Comparison of ENCODE assay signal across 1 cellular context in the genomic region with DNA sequence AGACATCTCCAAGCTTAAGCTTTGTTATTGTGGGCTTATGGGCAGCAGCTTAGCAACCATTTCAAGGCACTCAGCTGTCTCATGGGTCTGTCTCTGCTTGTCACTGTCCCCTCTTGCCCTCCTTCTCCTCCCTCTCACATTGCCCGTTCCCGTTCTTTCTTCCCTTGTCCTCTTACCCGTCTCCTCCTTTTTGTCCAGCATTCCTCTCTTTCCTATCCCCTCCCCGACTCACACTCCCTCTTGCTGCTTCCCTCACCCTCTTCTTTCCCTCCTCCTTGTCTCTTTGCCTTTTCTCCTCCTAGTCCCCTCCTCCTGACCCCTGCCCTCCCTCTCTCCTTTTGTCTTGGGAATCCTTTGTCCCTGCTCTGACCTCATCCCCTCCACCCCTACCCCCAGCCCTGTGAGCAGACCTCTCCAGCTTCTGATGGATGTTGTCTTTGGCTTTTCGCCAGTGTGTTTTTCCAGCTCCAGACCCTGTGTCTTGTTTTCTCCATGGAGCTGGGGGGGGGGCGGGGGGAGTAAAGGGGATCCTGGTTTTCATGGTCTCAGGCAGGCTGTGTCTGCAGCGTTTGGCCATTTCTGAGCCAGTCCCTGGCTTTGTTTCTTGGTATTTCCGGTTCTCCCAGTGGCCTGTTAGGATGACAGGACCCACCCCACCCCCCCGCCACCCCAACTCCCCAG.
TF ChIP-seq lines count a peak whose summit lies in the region.

No MANE protein-coding gene starts in this region.

TF ChIP-seq in HepG2, 621 proteins besides CTCF, POLR2A, EP300 and RAD21 (continues in another document):
- TF ChIP-seq NFIC (IDR thresholded peaks at IDR 0.05; ENCODE audit: low read length) (peak; percentile 53; the same call in 1 of the 2 replicates), LCORL (IDR thresholded peaks at IDR 0.05) (no peak), LCORL (CRISPR knock-in tag; IDR thresholded peaks at IDR 0.05) (peak; percentile 48; the same call in 1 of the 2 replicates), ZBTB1 (CRISPR knock-in tag; IDR thresholded peaks at IDR 0.05; ENCODE audit: borderline replicate concordance) (no peak), HES4 (CRISPR knock-in tag; IDR thresholded peaks at IDR 0.05; ENCODE audit: borderline replicate concordance) (no peak), GABPB1 (CRISPR knock-in tag; IDR thresholded peaks at IDR 0.05) (no peak), NR2F6 (IDR thresholded peaks at IDR 0.05) (peak; percentile 27; the same call in 1 of the 2 replicates), NR2F6 (CRISPR knock-in tag; IDR thresholded peaks at IDR 0.05) (peak; percentile 51), SIN3B (IDR thresholded peaks at IDR 0.05; ENCODE audit: low read length) (no peak), ZNF530 (CRISPR knock-in tag; IDR thresholded peaks at IDR 0.05; ENCODE audit: low read depth) (no peak), FOXA1 (IDR thresholded peaks at IDR 0.05) (no peak), FOXA1 (CRISPR knock-in tag; IDR thresholded peaks at IDR 0.05) (peak; percentile 24; the same call in 1 of the 2 replicates), ZFP1 (CRISPR knock-in tag; IDR thresholded peaks at IDR 0.05) (no peak), KDM6A (CRISPR knock-in tag; IDR thresholded peaks at IDR 0.05; ENCODE audit: low read depth) (no peak), REXO4 (CRISPR knock-in tag; IDR thresholded peaks at IDR 0.05; ENCODE audit: borderline replicate concordance) (no peak), FOXA3 (CRISPR knock-in tag; IDR thresholded peaks at IDR 0.05) (peak; percentile 60), CCAR2 (optimal IDR thresholded peaks at IDR 0.05; ENCODE audit: low read depth, low read length) (no peak), SRSF9 (IDR thresholded peaks at IDR 0.05; ENCODE audit: borderline replicate concordance, insufficient read depth, low read depth, low read length, poor library complexity, severe bottlenecking) (no peak), FOXK1 (CRISPR knock-in tag; IDR thresholded peaks at IDR 0.05; ENCODE audit: borderline replicate concordance, low read depth) (no peak), NCOR1 (IDR thresholded peaks at IDR 0.05; ENCODE audit: borderline replicate concordance, low read length) (peak; percentile 35; the same call in 1 of the 2 replicates), CENPX (CRISPR knock-in tag; IDR thresholded peaks at IDR 0.05) (no peak), ZSCAN25 (CRISPR knock-in tag; IDR thresholded peaks at IDR 0.05) (peak; percentile 90; the same call in 1 of the 2 replicates), SRF (IDR thresholded peaks at IDR 0.05; ENCODE audit: low read depth, low read length) (no peak), RARA (CRISPR knock-in tag; IDR thresholded peaks at IDR 0.05) (peak; percentile 90), JARID2 (CRISPR knock-in tag; IDR thresholded peaks at IDR 0.05; ENCODE audit: insufficient replicate concordance) (no peak), MYNN (CRISPR knock-in tag; IDR thresholded peaks at IDR 0.05; ENCODE audit: low read depth) (no peak), KAT8 (CRISPR knock-in tag; IDR thresholded peaks at IDR 0.05) (no peak), BCL6 (CRISPR knock-in tag; IDR thresholded peaks at IDR 0.05) (peak; percentile 87), ZNF747 (CRISPR knock-in tag; IDR thresholded peaks at IDR 0.05; ENCODE audit: borderline replicate concordance) (no peak), ZFP37 (CRISPR knock-in tag; IDR thresholded peaks at IDR 0.05; ENCODE audit: borderline replicate concordance) (no peak), SOX6 (IDR thresholded peaks at IDR 0.05) (no peak), SOX6 (CRISPR knock-in tag; IDR thresholded peaks at IDR 0.05) (peak; percentile 91), CREB1 (IDR thresholded peaks at IDR 0.05) (no peak), CREB1 (CRISPR knock-in tag; IDR thresholded peaks at IDR 0.05) (no peak), TARDBP (CRISPR knock-in tag; IDR thresholded peaks at IDR 0.05) (no peak), SOX13 (IDR thresholded peaks at IDR 0.05) (peak; percentile 66; the same call in 1 of the 2 replicates), SOX13 (CRISPR knock-in tag; conservative IDR thresholded peaks at IDR 0.05 in 1 of 2, IDR thresholded peaks at IDR 0.05 in 1 of 2) (peak in 1 of 2 experiments; percentile 90; a peak in 2 of 4 replicates), TP53 (CRISPR knock-in tag; conservative IDR thresholded peaks at IDR 0.05) (no peak), RFXANK (CRISPR knock-in tag; IDR thresholded peaks at IDR 0.05) (no peak), CC2D1A (CRISPR knock-in tag; IDR thresholded peaks at IDR 0.05) (no peak), SOX5 (CRISPR knock-in tag; IDR thresholded peaks at IDR 0.05; ENCODE audit: borderline replicate concordance) (peak; percentile 84), RXRB (CRISPR knock-in tag; IDR thresholded peaks at IDR 0.05; ENCODE audit: borderline replicate concordance) (peak; percentile 72; the same call in 1 of the 2 replicates), SAP130 (CRISPR knock-in tag; IDR thresholded peaks at IDR 0.05; ENCODE audit: low read depth) (0 out of 2 replicates have a peak, but pooled peaks have one; percentile 11), REL (CRISPR knock-in tag; conservative IDR thresholded peaks at IDR 0.05) (no peak), SMAD1 (CRISPR knock-in tag; IDR thresholded peaks at IDR 0.05; ENCODE audit: borderline replicate concordance, low read depth) (no peak), ZNF746 (CRISPR knock-in tag; IDR thresholded peaks at IDR 0.05) (peak; percentile 66; the same call in 1 of the 2 replicates), TEAD3 (CRISPR knock-in tag; optimal IDR thresholded peaks at IDR 0.05; ENCODE audit: borderline replicate concordance) (peak; percentile 9), ZFP36L1 (CRISPR knock-in tag; IDR thresholded peaks at IDR 0.05) (no peak), ZNF354B (CRISPR knock-in tag; IDR thresholded peaks at IDR 0.05) (no peak), NR2C2 (CRISPR knock-in tag; IDR thresholded peaks at IDR 0.05; ENCODE audit: borderline replicate concordance) (0 out of 2 replicates have a peak, but pooled peaks have one; percentile 41), CHD2 (IDR thresholded peaks at IDR 0.05; ENCODE audit: low read depth, low read length) (no peak), SALL1 (CRISPR knock-in tag; IDR thresholded peaks at IDR 0.05) (peak; percentile 20; the same call in 1 of the 2 replicates), KLF13 (CRISPR knock-in tag; IDR thresholded peaks at IDR 0.05) (no peak)
- TF ChIP-seq, protein P1, sequence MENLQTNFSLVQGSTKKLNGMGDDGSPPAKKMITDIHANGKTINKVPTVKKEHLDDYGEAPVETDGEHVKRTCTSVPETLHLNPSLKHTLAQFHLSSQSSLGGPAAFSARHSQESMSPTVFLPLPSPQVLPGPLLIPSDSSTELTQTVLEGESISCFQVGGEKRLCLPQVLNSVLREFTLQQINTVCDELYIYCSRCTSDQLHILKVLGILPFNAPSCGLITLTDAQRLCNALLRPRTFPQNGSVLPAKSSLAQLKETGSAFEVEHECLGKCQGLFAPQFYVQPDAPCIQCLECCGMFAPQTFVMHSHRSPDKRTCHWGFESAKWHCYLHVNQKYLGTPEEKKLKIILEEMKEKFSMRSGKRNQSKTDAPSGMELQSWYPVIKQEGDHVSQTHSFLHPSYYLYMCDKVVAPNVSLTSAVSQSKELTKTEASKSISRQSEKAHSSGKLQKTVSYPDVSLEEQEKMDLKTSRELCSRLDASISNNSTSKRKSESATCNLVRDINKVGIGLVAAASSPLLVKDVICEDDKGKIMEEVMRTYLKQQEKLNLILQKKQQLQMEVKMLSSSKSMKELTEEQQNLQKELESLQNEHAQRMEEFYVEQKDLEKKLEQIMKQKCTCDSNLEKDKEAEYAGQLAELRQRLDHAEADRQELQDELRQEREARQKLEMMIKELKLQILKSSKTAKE (CRISPR knock-in tag; IDR thresholded peaks at IDR 0.05; ENCODE audit: borderline replicate concordance), result peak; percentile 50; the same call in 1 of the 2 replicates
- TF ChIP-seq, protein P2, sequence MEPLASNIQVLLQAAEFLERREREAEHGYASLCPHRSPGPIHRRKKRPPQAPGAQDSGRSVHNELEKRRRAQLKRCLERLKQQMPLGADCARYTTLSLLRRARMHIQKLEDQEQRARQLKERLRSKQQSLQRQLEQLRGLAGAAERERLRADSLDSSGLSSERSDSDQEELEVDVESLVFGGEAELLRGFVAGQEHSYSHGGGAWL (CRISPR knock-in tag; IDR thresholded peaks at IDR 0.05), result no peak
- TF ChIP-seq, protein P3, sequence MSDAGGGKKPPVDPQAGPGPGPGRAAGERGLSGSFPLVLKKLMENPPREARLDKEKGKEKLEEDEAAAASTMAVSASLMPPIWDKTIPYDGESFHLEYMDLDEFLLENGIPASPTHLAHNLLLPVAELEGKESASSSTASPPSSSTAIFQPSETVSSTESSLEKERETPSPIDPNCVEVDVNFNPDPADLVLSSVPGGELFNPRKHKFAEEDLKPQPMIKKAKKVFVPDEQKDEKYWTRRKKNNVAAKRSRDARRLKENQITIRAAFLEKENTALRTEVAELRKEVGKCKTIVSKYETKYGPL (CRISPR knock-in tag; IDR thresholded peaks at IDR 0.05), result no peak
- TF ChIP-seq, protein P4, sequence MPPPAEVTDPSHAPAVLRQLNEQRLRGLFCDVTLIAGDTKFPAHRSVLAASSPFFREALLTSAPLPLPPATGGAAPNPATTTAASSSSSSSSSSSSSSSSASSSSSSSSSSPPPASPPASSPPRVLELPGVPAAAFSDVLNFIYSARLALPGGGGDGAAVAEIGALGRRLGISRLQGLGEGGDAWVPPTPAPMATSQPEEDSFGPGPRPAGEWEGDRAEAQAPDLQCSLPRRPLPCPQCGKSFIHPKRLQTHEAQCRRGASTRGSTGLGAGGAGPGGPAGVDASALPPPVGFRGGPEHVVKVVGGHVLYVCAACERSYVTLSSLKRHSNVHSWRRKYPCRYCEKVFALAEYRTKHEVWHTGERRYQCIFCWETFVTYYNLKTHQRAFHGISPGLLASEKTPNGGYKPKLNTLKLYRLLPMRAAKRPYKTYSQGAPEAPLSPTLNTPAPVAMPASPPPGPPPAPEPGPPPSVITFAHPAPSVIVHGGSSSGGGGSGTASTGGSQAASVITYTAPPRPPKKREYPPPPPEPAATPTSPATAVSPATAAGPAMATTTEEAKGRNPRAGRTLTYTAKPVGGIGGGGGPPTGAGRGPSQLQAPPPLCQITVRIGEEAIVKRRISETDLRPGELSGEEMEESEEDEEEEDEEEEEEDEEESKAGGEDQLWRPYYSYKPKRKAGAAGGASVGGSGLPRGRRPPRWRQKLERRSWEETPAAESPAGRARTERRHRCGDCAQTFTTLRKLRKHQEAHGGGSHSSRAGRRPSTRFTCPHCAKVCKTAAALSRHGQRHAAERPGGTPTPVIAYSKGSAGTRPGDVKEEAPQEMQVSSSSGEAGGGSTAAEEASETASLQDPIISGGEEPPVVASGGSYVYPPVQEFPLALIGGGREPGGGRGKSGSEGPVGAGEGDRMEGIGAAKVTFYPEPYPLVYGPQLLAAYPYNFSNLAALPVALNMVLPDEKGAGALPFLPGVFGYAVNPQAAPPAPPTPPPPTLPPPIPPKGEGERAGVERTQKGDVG (CRISPR knock-in tag; IDR thresholded peaks at IDR 0.05; ENCODE audit: borderline replicate concordance), result no peak
- TF ChIP-seq, protein P5, sequence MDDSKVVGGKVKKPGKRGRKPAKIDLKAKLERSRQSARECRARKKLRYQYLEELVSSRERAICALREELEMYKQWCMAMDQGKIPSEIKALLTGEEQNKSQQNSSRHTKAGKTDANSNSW (CRISPR knock-in tag; IDR thresholded peaks at IDR 0.05; ENCODE audit: borderline replicate concordance), result no peak
- TF ChIP-seq, protein P6, sequence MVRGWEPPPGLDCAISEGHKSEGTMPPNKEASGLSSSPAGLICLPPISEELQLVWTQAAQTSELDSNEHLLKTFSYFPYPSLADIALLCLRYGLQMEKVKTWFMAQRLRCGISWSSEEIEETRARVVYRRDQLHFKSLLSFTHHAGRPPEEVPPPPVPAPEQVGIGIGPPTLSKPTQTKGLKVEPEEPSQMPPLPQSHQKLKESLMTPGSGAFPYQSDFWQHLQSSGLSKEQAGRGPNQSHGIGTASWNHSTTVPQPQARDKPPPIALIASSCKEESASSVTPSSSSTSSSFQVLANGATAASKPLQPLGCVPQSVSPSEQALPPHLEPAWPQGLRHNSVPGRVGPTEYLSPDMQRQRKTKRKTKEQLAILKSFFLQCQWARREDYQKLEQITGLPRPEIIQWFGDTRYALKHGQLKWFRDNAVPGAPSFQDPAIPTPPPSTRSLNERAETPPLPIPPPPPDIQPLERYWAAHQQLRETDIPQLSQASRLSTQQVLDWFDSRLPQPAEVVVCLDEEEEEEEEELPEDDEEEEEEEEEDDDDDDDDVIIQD (CRISPR knock-in tag; IDR thresholded peaks at IDR 0.05; ENCODE audit: low read depth), result 0 out of 2 replicates have a peak, but pooled peaks have one; percentile 29
- TF ChIP-seq, protein P7, sequence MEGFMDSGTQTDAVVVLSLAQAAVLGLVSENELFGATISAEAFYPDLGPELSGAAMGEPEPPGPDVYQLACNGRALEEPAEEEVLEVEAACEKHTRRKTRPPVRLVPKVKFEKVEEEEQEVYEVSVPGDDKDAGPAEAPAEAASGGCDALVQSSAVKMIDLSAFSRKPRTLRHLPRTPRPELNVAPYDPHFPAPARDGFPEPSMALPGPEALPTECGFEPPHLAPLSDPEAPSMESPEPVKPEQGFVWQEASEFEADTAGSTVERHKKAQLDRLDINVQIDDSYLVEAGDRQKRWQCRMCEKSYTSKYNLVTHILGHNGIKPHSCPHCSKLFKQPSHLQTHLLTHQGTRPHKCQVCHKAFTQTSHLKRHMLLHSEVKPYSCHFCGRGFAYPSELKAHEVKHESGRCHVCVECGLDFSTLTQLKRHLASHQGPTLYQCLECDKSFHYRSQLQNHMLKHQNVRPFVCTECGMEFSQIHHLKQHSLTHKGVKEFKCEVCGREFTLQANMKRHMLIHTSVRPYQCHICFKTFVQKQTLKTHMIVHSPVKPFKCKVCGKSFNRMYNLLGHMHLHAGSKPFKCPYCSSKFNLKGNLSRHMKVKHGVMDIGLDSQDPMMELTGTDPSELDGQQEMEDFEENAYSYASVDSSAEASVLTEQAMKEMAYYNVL (CRISPR knock-in tag; IDR thresholded peaks at IDR 0.05; ENCODE audit: borderline replicate concordance), result peak; percentile 66
- TF ChIP-seq, protein P8, sequence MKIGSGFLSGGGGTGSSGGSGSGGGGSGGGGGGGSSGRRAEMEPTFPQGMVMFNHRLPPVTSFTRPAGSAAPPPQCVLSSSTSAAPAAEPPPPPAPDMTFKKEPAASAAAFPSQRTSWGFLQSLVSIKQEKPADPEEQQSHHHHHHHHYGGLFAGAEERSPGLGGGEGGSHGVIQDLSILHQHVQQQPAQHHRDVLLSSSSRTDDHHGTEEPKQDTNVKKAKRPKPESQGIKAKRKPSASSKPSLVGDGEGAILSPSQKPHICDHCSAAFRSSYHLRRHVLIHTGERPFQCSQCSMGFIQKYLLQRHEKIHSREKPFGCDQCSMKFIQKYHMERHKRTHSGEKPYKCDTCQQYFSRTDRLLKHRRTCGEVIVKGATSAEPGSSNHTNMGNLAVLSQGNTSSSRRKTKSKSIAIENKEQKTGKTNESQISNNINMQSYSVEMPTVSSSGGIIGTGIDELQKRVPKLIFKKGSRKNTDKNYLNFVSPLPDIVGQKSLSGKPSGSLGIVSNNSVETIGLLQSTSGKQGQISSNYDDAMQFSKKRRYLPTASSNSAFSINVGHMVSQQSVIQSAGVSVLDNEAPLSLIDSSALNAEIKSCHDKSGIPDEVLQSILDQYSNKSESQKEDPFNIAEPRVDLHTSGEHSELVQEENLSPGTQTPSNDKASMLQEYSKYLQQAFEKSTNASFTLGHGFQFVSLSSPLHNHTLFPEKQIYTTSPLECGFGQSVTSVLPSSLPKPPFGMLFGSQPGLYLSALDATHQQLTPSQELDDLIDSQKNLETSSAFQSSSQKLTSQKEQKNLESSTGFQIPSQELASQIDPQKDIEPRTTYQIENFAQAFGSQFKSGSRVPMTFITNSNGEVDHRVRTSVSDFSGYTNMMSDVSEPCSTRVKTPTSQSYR (CRISPR knock-in tag; IDR thresholded peaks at IDR 0.05; ENCODE audit: borderline replicate concordance), result 0 out of 2 replicates have a peak, but pooled peaks have one; percentile 23
